Comparison of ENCODE assay signal across 2 cellular contexts in the genomic region with DNA sequence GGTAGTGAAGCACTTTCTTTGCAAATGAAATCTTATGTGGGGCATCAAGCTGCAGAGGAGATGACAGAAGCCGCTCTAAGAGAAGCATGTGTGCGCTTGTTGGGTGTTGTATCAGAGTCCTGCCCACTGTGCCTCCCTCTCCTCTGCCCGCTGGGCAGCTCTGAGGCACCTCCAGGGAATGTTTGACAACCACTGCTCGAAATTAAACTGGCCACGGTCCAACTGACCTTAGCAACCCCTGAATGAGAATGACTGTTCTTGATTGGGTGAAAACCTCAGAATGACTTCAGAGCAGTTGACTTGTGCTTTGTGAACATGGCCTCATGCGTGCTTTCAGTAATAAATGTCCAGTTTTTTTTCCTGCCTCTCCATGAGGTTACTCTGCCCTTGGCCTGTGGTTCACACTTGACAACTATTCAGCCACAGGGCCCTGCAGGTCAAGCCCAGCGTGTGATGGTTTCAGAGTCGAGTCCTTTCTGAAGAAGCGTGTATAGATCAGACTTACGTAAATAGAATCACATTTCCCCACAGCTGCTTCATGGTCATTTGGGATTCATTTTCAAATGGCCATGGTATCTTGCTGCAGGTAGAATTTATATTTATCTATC.
TF ChIP-seq lines count a peak whose summit lies in the region.

No MANE protein-coding gene starts in this region.

TF ChIP-seq in HCT116, 20 proteins besides CTCF, POLR2A, EP300 and RAD21:
- no peak for TF ChIP-seq SIN3A (IDR thresholded peaks at IDR 0.05; ENCODE audit: low read depth)
- no peak for TF ChIP-seq EGR1 (IDR thresholded peaks at IDR 0.05; ENCODE audit: low read depth)
- TF ChIP-seq, protein P1, sequence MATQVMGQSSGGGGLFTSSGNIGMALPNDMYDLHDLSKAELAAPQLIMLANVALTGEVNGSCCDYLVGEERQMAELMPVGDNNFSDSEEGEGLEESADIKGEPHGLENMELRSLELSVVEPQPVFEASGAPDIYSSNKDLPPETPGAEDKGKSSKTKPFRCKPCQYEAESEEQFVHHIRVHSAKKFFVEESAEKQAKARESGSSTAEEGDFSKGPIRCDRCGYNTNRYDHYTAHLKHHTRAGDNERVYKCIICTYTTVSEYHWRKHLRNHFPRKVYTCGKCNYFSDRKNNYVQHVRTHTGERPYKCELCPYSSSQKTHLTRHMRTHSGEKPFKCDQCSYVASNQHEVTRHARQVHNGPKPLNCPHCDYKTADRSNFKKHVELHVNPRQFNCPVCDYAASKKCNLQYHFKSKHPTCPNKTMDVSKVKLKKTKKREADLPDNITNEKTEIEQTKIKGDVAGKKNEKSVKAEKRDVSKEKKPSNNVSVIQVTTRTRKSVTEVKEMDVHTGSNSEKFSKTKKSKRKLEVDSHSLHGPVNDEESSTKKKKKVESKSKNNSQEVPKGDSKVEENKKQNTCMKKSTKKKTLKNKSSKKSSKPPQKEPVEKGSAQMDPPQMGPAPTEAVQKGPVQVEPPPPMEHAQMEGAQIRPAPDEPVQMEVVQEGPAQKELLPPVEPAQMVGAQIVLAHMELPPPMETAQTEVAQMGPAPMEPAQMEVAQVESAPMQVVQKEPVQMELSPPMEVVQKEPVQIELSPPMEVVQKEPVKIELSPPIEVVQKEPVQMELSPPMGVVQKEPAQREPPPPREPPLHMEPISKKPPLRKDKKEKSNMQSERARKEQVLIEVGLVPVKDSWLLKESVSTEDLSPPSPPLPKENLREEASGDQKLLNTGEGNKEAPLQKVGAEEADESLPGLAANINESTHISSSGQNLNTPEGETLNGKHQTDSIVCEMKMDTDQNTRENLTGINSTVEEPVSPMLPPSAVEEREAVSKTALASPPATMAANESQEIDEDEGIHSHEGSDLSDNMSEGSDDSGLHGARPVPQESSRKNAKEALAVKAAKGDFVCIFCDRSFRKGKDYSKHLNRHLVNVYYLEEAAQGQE (IDR thresholded peaks at IDR 0.05; ENCODE audit: low read depth): no peak
- TF ChIP-seq SRF (IDR thresholded peaks at IDR 0.05; ENCODE audit: low read depth): no peak
- TF ChIP-seq JUND (IDR thresholded peaks at IDR 0.05): peak; percentile 45; the same call in 1 of the 2 replicates
- no peak for TF ChIP-seq CEBPB (IDR thresholded peaks at IDR 0.05; ENCODE audit: low read depth)
- peak; percentile 56; the same call in 1 of the 2 replicates for TF ChIP-seq CBX3 (IDR thresholded peaks at IDR 0.05; ENCODE audit: low read depth)
- TF ChIP-seq SP1 (IDR thresholded peaks at IDR 0.05; ENCODE audit: low read depth): peak; percentile 71; the same call in 1 of the 2 replicates
- TF ChIP-seq TCF7L2 (IDR thresholded peaks at IDR 0.05; ENCODE audit: borderline replicate concordance, extremely low read depth, insufficient read depth, insufficient read length): no peak
- 0 out of 2 replicates have a peak, but pooled peaks have one; percentile 29 for TF ChIP-seq FOSL1 (IDR thresholded peaks at IDR 0.05; ENCODE audit: low read depth)
- TF ChIP-seq, protein P2, sequence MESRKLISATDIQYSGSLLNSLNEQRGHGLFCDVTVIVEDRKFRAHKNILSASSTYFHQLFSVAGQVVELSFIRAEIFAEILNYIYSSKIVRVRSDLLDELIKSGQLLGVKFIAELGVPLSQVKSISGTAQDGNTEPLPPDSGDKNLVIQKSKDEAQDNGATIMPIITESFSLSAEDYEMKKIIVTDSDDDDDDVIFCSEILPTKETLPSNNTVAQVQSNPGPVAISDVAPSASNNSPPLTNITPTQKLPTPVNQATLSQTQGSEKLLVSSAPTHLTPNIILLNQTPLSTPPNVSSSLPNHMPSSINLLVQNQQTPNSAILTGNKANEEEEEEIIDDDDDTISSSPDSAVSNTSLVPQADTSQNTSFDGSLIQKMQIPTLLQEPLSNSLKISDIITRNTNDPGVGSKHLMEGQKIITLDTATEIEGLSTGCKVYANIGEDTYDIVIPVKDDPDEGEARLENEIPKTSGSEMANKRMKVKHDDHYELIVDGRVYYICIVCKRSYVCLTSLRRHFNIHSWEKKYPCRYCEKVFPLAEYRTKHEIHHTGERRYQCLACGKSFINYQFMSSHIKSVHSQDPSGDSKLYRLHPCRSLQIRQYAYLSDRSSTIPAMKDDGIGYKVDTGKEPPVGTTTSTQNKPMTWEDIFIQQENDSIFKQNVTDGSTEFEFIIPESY (IDR thresholded peaks at IDR 0.05; ENCODE audit: extremely low read depth, insufficient replicate concordance, low read length): no peak
- no peak for TF ChIP-seq ZFX (IDR thresholded peaks at IDR 0.05)
- no peak for TF ChIP-seq ELF1 (IDR thresholded peaks at IDR 0.05; ENCODE audit: borderline replicate concordance, low read depth)
- TF ChIP-seq, protein P3, sequence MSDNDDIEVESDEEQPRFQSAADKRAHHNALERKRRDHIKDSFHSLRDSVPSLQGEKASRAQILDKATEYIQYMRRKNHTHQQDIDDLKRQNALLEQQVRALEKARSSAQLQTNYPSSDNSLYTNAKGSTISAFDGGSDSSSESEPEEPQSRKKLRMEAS (IDR thresholded peaks at IDR 0.05): peak; percentile 67
- no peak for TF ChIP-seq EZH2 (IDR thresholded peaks at IDR 0.05)
- TF ChIP-seq POLR2AphosphoS5 (IDR thresholded peaks at IDR 0.05; ENCODE audit: low read depth, low read length): peak; percentile 38; the same call in 1 of the 2 replicates

TF ChIP-seq in GM12891, 5 proteins besides CTCF, POLR2A, EP300 and RAD21:
- no peak for TF ChIP-seq POU2F2 (IDR thresholded peaks at IDR 0.05; ENCODE audit: low read depth, low read length)
- no peak for TF ChIP-seq POLR2AphosphoS5 (IDR thresholded peaks at IDR 0.05; ENCODE audit: low read depth, low read length)
- no peak for TF ChIP-seq TAF1 (IDR thresholded peaks at IDR 0.05; ENCODE audit: low read depth, low read length)
- no peak for TF ChIP-seq PAX5 (IDR thresholded peaks at IDR 0.05; ENCODE audit: insufficient read depth, low read length, severe bottlenecking)
- TF ChIP-seq SPI1 (IDR thresholded peaks at IDR 0.05; ENCODE audit: low read depth, low read length): no peak
TF ChIP-seq in GM12891: peak in this region for 0.
